ENCODE assay signal across 14 cellular contexts in genomic region chrX:132623307-132623706, GRCh38.
DNase-seq lines count a peak whose midpoint lies in the region; ATAC-seq, FAIRE-seq and TF ChIP-seq lines count a peak whose summit lies in the region.
"Had no signal": no experiment of that assay in that cellular context is flagged by ENCODE, and none has a peak within 500 bp of the region (broad histone marks: within the 10 kb centered on the region; RNA-seq: fewer than 3 reads in every experiment).

No MANE protein-coding gene starts in this region.

- H3K9me3 Mint-ChIP-seq in astrocyte (ENCODE audit: unreplicated experiment), result no peaks in the 10 kb centered on the region
- H3K9me3 Mint-ChIP-seq: CD4-positive, CD25-positive, alpha-beta regulatory T cell; CD8-positive, alpha-beta memory T cell had no signal

- ATAC-seq in heart left ventricle (no peak), Right ventricle myocardium inferior (no peak)

- H3K4me2 ChIP-seq in astrocyte (ENCODE audit: low read length), result no peak overlapping the region

- no peak overlapping the region for H3K27ac Mint-ChIP-seq in astrocyte (ENCODE audit: unreplicated experiment)
- H3K27ac Mint-ChIP-seq: CD8-positive, alpha-beta memory T cell had no signal

- no peak overlapping the region for H3K4me3 Mint-ChIP-seq in astrocyte (ENCODE audit: unreplicated experiment)
- H3K4me3 Mint-ChIP-seq: CD4-positive, CD25-positive, alpha-beta regulatory T cell; CD8-positive, alpha-beta memory T cell had no signal

- intact Hi-C loops in kidney (cut with DNase I), result no loop called here
- intact Hi-C loops in heart left ventricle (cut with DNase I), result loop anchor here in 1 of 10 donors (10.0 kb wide), 1 partner anchor 779 kb away; no protein-coding TSS in a partner anchor
- intact Hi-C loops in Right ventricle myocardium inferior (cut with DNase I), result no loop called here

- H4K20me1 ChIP-seq in astrocyte (ENCODE audit: insufficient read depth, low read length), result no peaks in the 10 kb centered on the region

- H3K4me1 Mint-ChIP-seq in astrocyte (ENCODE audit: low read depth, unreplicated experiment), result peaks cover 2% of the 10 kb centered on the region
- H3K4me1 Mint-ChIP-seq: CD4-positive, CD25-positive, alpha-beta regulatory T cell had no signal

- no peak for TF ChIP-seq POLR2A in GM12891 (IDR thresholded peaks at IDR 0.05; ENCODE audit: low read depth, low read length)
- TF ChIP-seq POLR2A in heart left ventricle (IDR thresholded peaks at IDR 0.05), result no peak

- no peak for DNase-seq in GM12891 (ENCODE audit: insufficient read length, low spot score)
- DNase-seq in astrocyte (ENCODE audit: low read depth), result no peak
- no peak for DNase-seq in kidney
- no peak for DNase-seq in heart left ventricle
- no peak for DNase-seq in DMS153 treated with DMSO at 0.1 percent for 48 hours (lab: John Stamatoyannopoulos, UW; ENCODE audit: unreplicated experiment)
- DNase-seq in Right ventricle myocardium inferior (ENCODE audit: missing footprints), result no peak
- DNase-seq: BE2C; C1 segment of cervical spinal cord; CD4-positive, CD25-positive, alpha-beta regulatory T cell; CD8-positive, alpha-beta memory T cell; COR-L47; DMS 273 treated with DMSO at 0.1 percent for 48 hours; GDM1 had no signal

- H3K9me3 ChIP-seq in astrocyte (ENCODE audit: insufficient read depth, low read depth, low read length) (no peaks in the 10 kb centered on the region), kidney (ENCODE audit: control insufficient read depth in 1 of 2, low read length in 2 of 2) (no peaks in the 10 kb centered on the region), heart left ventricle (no peaks in the 10 kb centered on the region)
- H3K9me3 ChIP-seq: BE2C, HAP-1 had no signal

- H3K9ac ChIP-seq in astrocyte (ENCODE audit: low read length), result no peak overlapping the region
- no peak overlapping the region for H3K9ac ChIP-seq in kidney (ENCODE audit: low read length in 2 of 2)

- H3K4me3 ChIP-seq in astrocyte (ENCODE audit: insufficient read depth, low read depth, low read length) (no peak overlapping the region), kidney (ENCODE audit: low read length in 2 of 2) (no peak overlapping the region), heart left ventricle (no peak overlapping the region)
- H3K4me3 ChIP-seq: HAP-1 had no signal

- no peaks in the 10 kb centered on the region for H3K27me3 ChIP-seq in astrocyte (ENCODE audit: insufficient read depth, low read length)
- H3K27me3 ChIP-seq in heart left ventricle, result peaks cover 0 to 44% (median 0%) of the 10 kb centered on the region in 9 donors
- H3K27me3 ChIP-seq: BE2C had no signal

- WGBS in heart left ventricle, 4 donors, result 66 to 82% (median 71%) methylated on average over 2 of the region's 2 CpGs

- H3K27me3 Mint-ChIP-seq in astrocyte (ENCODE audit: low read depth, unreplicated experiment), result peaks cover 4% of the 10 kb centered on the region
- H3K27me3 Mint-ChIP-seq: CD4-positive, CD25-positive, alpha-beta regulatory T cell had no signal

- H3K27ac ChIP-seq in astrocyte (ENCODE audit: low read depth, low read length), result no peak overlapping the region
- no peak overlapping the region for H3K27ac ChIP-seq in kidney (ENCODE audit: low read depth in 2 of 2, low read length in 2 of 2)
- no peak overlapping the region for H3K27ac ChIP-seq in heart left ventricle

- H3K4me1 ChIP-seq in astrocyte (ENCODE audit: insufficient read depth, low read length) (no peaks in the 10 kb centered on the region), kidney (ENCODE audit: control insufficient read depth in 1 of 2, insufficient read depth in 1 of 2, low read depth in 1 of 2, low read length in 2 of 2) (no peaks in the 10 kb centered on the region), heart left ventricle (no peaks in the 10 kb centered on the region)
- H3K4me1 ChIP-seq: BE2C had no signal

- no peaks in the 10 kb centered on the region for H3K79me2 ChIP-seq in astrocyte (ENCODE audit: insufficient read depth, low read length)

- H3K36me3 ChIP-seq in astrocyte (ENCODE audit: insufficient read depth, low read length) (no peaks in the 10 kb centered on the region), kidney (ENCODE audit: control insufficient read depth in 1 of 2, insufficient read depth in 2 of 2, low read length in 2 of 2) (no peaks in the 10 kb centered on the region), heart left ventricle (no peaks in the 10 kb centered on the region)
- H3K36me3 ChIP-seq: BE2C, HAP-1 had no signal

- no peak overlapping the region for H2AFZ ChIP-seq in astrocyte (ENCODE audit: low read depth, low read length)

- TF ChIP-seq CTCF in astrocyte (IDR thresholded peaks at IDR 0.05; ENCODE audit: insufficient read depth, low read depth, low read length), result no peak
- TF ChIP-seq CTCF in kidney (IDR thresholded peaks at IDR 0.05; ENCODE audit: borderline replicate concordance, extremely low read depth, insufficient read depth), result no peak
- TF ChIP-seq CTCF in heart left ventricle (IDR thresholded peaks at IDR 0.05), result no peak

- FAIRE-seq in GM12891 (lab: Jason Lieb, UNC) (no peak), astrocyte (lab: Jason Lieb, UNC) (peak; percentile 47), kidney (lab: Jason Lieb, UNC) (peak; percentile 66)

- H3K36me3 Mint-ChIP-seq in astrocyte (ENCODE audit: low read depth, unreplicated experiment), result no peaks in the 10 kb centered on the region
- H3K36me3 Mint-ChIP-seq: CD4-positive, CD25-positive, alpha-beta regulatory T cell; CD8-positive, alpha-beta memory T cell had no signal

TF ChIP-seq in GM12891, 5 proteins besides CTCF, POLR2A, EP300 and RAD21:
- no peak for TF ChIP-seq PAX5 (IDR thresholded peaks at IDR 0.05; ENCODE audit: insufficient read depth, low read length, severe bottlenecking)
- peak; percentile 40; the same call in 1 of the 2 replicates for TF ChIP-seq SPI1 (IDR thresholded peaks at IDR 0.05; ENCODE audit: low read depth, low read length)
